ENCODE assay signal across 14 cellular contexts in the genomic region with DNA sequence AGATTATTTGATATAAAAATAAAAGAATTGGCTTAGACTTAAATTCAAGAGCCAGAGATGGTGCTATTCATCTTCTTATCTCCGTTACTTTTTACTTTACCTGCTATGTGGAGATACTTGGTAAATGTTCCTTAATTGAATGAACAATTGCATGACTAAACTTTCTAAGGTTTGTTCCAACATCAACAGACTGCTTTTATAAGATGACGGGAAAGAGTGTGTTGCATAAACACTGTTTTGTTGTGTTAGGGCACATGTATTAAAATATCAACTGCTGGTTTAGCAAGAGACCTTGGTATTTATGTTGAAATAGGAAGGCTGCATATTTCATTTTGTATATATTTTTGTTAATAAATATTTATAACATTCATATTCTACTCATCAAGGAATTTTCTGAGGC. TPM values are rescaled to one million over a fixed set of nuclear protein-coding genes. Genes with fewer than 3 reads are reported as not detected.
DNase-seq lines count a peak whose midpoint lies in the region; ATAC-seq and TF ChIP-seq lines count a peak whose summit lies in the region.
"Had no signal": no experiment of that assay in that cellular context is flagged by ENCODE, and none has a peak within 500 bp of the region (broad histone marks: within the 10 kb centered on the region; RNA-seq: fewer than 3 reads in every experiment).

No MANE protein-coding gene starts in this region.

- TF ChIP-seq CTCF in SK-N-SH (IDR thresholded peaks at IDR 0.05) (no peak), epithelial cell of esophagus (IDR thresholded peaks at IDR 0.05; ENCODE audit: insufficient read depth, low read depth, low read length, missing control alignments) (no peak)

- H3K9me2 ChIP-seq in SK-N-SH: no peaks in the 10 kb centered on the region

- POLR2A ChIA-PET in SK-N-SH (lab: Yijun Ruan, JAX): no interaction called here

- no peaks in the 10 kb centered on the region for H3K9me3 ChIP-seq in SK-N-SH
- H3K9me3 ChIP-seq in aorta (ENCODE audit: control insufficient read depth, low read length): no peaks in the 10 kb centered on the region
- H3K9me3 ChIP-seq: Peyer's patch had no signal

- no peaks in the 10 kb centered on the region for H3K79me2 ChIP-seq in SK-N-SH (ENCODE audit: insufficient read depth)

- H3K4me2 ChIP-seq in SK-N-SH: no peak overlapping the region

- intact Hi-C loops in aorta (cut with DNase I): no loop called here

- H4K20me1 ChIP-seq in SK-N-SH (ENCODE audit: insufficient read depth): no peaks in the 10 kb centered on the region

- DNase-seq in SK-N-SH (no peak), epithelial cell of esophagus (ENCODE audit: low read depth) (peak; percentile 80), left lobe of liver (ENCODE audit: low spot score) (no peak), aorta (no peak), H7 (no peak), pons (ENCODE audit: low spot score) (no peak)
- DNase-seq in activated CD8-positive, alpha-beta memory T cell treated with anti-CD3 and anti-CD28 coated beads, Interleukin-2, amount 10 ng/mL, durations not matched to agents 7 days and 5 days: no peak
- DNase-seq: NCI-H2171 treated with DMSO at 0.1 percent for 48 hours; Peyer's patch; stimulated activated CD4-positive, alpha-beta T cell treated with anti-CD3 and anti-CD28 coated beads, Interleukin-1b, Interleukin-23, amount 100 ng/mL, for 48 hours; stimulated activated naive CD4-positive, alpha-beta T cell had no signal

- H3K36me3 ChIP-seq in SK-N-SH (replicated peaks in 1 of 2; ENCODE audit: control insufficient read depth in 1 of 2, insufficient read depth in 2 of 2, low read length in 1 of 2) (no peaks in the 10 kb centered on the region), aorta (ENCODE audit: control insufficient read depth in 1 of 2, insufficient read depth in 2 of 2, low read length in 1 of 2) (no peaks in the 10 kb centered on the region), H7 (replicated peaks; ENCODE audit: control insufficient read depth, insufficient read depth, low read length) (no peaks in the 10 kb centered on the region)
- H3K36me3 ChIP-seq: Peyer's patch had no signal

- H3K4me1 Mint-ChIP-seq in activated CD8-positive, alpha-beta memory T cell treated with anti-CD3 and anti-CD28 coated beads, Interleukin-2, amount 10 ng/mL, durations not matched to agents 7 days and 5 days: peaks cover 21% of the 10 kb centered on the region

- no peaks in the 10 kb centered on the region for H3K36me3 Mint-ChIP-seq in activated CD8-positive, alpha-beta memory T cell treated with anti-CD3 and anti-CD28 coated beads, Interleukin-2, amount 10 ng/mL, durations not matched to agents 7 days and 5 days
- H3K36me3 Mint-ChIP-seq: activated naive CD4-positive, alpha-beta T cell treated with anti-CD3 and anti-CD28 coated beads, Interleukin-2, amount 50 U/mL, for 72 hours had no signal

- WGBS in SK-N-SH (ENCODE audit: low lambda C conversion rate): 60% methylated on average over 2 of the region's 2 CpGs
- 5 to 7% methylated on average over 2 of the region's 2 CpGs for whole genome bisulfite sequencing in aorta, 2 donors

- CTCF ChIA-PET in SK-N-SH (lab: Yijun Ruan, JAX): no interaction called here
- CTCF ChIA-PET in activated CD8-positive, alpha-beta memory T cell treated with anti-CD3 and anti-CD28 coated beads, Interleukin-2, amount 10 ng/mL, durations not matched to agents 7 days and 5 days (lab: Charles Lee): interaction anchor here (1.7 to 12.8 kb wide), 3 partner anchors 11 to 110 kb away, joined by 6 to 314 read pairs (median 21); partner anchors contain the start of gene NFE2L2

- no peaks in the 10 kb centered on the region; a peak in 1 of 4 replicates for H3K4me1 ChIP-seq in SK-N-SH (ENCODE audit: control insufficient read depth in 1 of 2, insufficient read depth in 2 of 2, low read depth in 1 of 2, low read length in 1 of 2)
- peaks cover 0 to 3% of the 10 kb centered on the region in 2 donors for H3K4me1 ChIP-seq in aorta (ENCODE audit: control insufficient read depth in 1 of 2, insufficient read depth in 2 of 2, low read length in 2 of 2)

- TF ChIP-seq RAD21 in SK-N-SH (IDR thresholded peaks at IDR 0.05; ENCODE audit: low read length): no peak

- H3F3A ChIP-seq in SK-N-SH (replicated peaks; ENCODE audit: insufficient read depth): peaks cover 4% of the 10 kb centered on the region

- no peak for TF ChIP-seq EP300 in SK-N-SH (IDR thresholded peaks at IDR 0.05; ENCODE audit: borderline replicate concordance in 1 of 2, low read depth in 1 of 2, low read length in 1 of 2)

- peak; percentile 32; the same call in 1 of the 3 replicates for ATAC-seq in SK-N-SH treated with all-trans-retinoic acid at 6 μM for 48 hours
- peak; percentile 57 for ATAC-seq in left lobe of liver
- peak; percentile 84 for ATAC-seq in aorta (ENCODE audit: low FRiP score)
- ATAC-seq in activated CD8-positive, alpha-beta memory T cell treated with anti-CD3 and anti-CD28 coated beads, Interleukin-2, amount 10 ng/mL, durations not matched to agents 7 days and 5 days: no peak
- ATAC-seq: activated naive CD4-positive, alpha-beta T cell treated with anti-CD3 and anti-CD28 coated beads, Interleukin-2, amount 50 U/mL, for 72 hours had no signal

- H3K9me3 Mint-ChIP-seq in activated CD8-positive, alpha-beta memory T cell treated with anti-CD3 and anti-CD28 coated beads, Interleukin-2, amount 10 ng/mL, durations not matched to agents 7 days and 5 days (ENCODE audit: low read depth): no peaks in the 10 kb centered on the region
- H3K9me3 Mint-ChIP-seq: activated naive CD4-positive, alpha-beta T cell treated with anti-CD3 and anti-CD28 coated beads, Interleukin-2, amount 50 U/mL, for 72 hours had no signal

- H3K27ac Mint-ChIP-seq in activated CD8-positive, alpha-beta memory T cell treated with anti-CD3 and anti-CD28 coated beads, Interleukin-2, amount 10 ng/mL, durations not matched to agents 7 days and 5 days: no peak overlapping the region
- H3K27ac Mint-ChIP-seq: activated naive CD4-positive, alpha-beta T cell treated with anti-CD3 and anti-CD28 coated beads, Interleukin-2, amount 50 U/mL, for 72 hours had no signal

- H3K27me3 Mint-ChIP-seq in activated CD8-positive, alpha-beta memory T cell treated with anti-CD3 and anti-CD28 coated beads, Interleukin-2, amount 10 ng/mL, durations not matched to agents 7 days and 5 days: no peaks in the 10 kb centered on the region

- no peak overlapping the region for H2AFZ ChIP-seq in SK-N-SH (ENCODE audit: low read depth)

- no peak overlapping the region for H3K9ac ChIP-seq in SK-N-SH

- no peak overlapping the region for H3K27ac ChIP-seq in SK-N-SH (ENCODE audit: low read depth in 2 of 2, low read length in 1 of 2)
- no peak overlapping the region for H3K27ac ChIP-seq in aorta (ENCODE audit: low read depth in 1 of 2, low read length in 2 of 2)
- H3K27ac ChIP-seq: 22Rv1 had no signal

- H3K4me3 ChIP-seq in SK-N-SH (ENCODE audit: low read depth in 2 of 2, low read length in 1 of 2): no peak overlapping the region
- H3K4me3 ChIP-seq in epithelial cell of esophagus (ENCODE audit: low read length): no peak overlapping the region
- H3K4me3 ChIP-seq in aorta (ENCODE audit: low read length in 2 of 2): peak overlapping the region in 1 of 2 donors; percentile 72
- no peak overlapping the region for H3K4me3 ChIP-seq in H7 (ENCODE audit: insufficient read depth, low read depth, low read length)
- H3K4me3 ChIP-seq: Peyer's patch had no signal

- H3K27me3 ChIP-seq in SK-N-SH (ENCODE audit: insufficient read depth): no peaks in the 10 kb centered on the region
- H3K27me3 ChIP-seq in aorta (ENCODE audit: control insufficient read depth in 1 of 2, insufficient read depth in 2 of 2, low read length in 1 of 2): no peaks in the 10 kb centered on the region
- no peaks in the 10 kb centered on the region for H3K27me3 ChIP-seq in H7 (ENCODE audit: control insufficient read depth, insufficient read depth, low read length)
- H3K27me3 ChIP-seq: Peyer's patch had no signal

- H3K4me3 Mint-ChIP-seq in activated CD8-positive, alpha-beta memory T cell treated with anti-CD3 and anti-CD28 coated beads, Interleukin-2, amount 10 ng/mL, durations not matched to agents 7 days and 5 days: no peak overlapping the region

TF ChIP-seq in SK-N-SH treated with all-trans-retinoic acid at 6 μM for 48 hours, 23 proteins besides CTCF, POLR2A, EP300 and RAD21:
- TF ChIP-seq ISL1 (CRISPR knock-in tag; IDR thresholded peaks at IDR 0.05): peak; percentile 88
- TF ChIP-seq RARB (CRISPR knock-in tag; IDR thresholded peaks at IDR 0.05): no peak

TF ChIP-seq in SK-N-SH, 30 proteins besides CTCF, POLR2A, EP300 and RAD21 (continues in another document):
- TF ChIP-seq CHD2 (IDR thresholded peaks at IDR 0.05; ENCODE audit: low read length, partially characterized antibody): no peak
- TF ChIP-seq FOXM1 (IDR thresholded peaks at IDR 0.05; ENCODE audit: low read depth): no peak
- TF ChIP-seq SMC3 (IDR thresholded peaks at IDR 0.05; ENCODE audit: low read depth, low read length): no peak
- TF ChIP-seq FOXJ3 (CRISPR knock-in tag; IDR thresholded peaks at IDR 0.05): no peak
- TF ChIP-seq MEF2A (IDR thresholded peaks at IDR 0.05; ENCODE audit: borderline replicate concordance, low read depth): no peak
- TF ChIP-seq, protein P1, sequence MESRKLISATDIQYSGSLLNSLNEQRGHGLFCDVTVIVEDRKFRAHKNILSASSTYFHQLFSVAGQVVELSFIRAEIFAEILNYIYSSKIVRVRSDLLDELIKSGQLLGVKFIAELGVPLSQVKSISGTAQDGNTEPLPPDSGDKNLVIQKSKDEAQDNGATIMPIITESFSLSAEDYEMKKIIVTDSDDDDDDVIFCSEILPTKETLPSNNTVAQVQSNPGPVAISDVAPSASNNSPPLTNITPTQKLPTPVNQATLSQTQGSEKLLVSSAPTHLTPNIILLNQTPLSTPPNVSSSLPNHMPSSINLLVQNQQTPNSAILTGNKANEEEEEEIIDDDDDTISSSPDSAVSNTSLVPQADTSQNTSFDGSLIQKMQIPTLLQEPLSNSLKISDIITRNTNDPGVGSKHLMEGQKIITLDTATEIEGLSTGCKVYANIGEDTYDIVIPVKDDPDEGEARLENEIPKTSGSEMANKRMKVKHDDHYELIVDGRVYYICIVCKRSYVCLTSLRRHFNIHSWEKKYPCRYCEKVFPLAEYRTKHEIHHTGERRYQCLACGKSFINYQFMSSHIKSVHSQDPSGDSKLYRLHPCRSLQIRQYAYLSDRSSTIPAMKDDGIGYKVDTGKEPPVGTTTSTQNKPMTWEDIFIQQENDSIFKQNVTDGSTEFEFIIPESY (IDR thresholded peaks at IDR 0.05; ENCODE audit: borderline replicate concordance, low read depth): no peak
- no peak for TF ChIP-seq MXI1 (IDR thresholded peaks at IDR 0.05; ENCODE audit: low read depth, low read length)
- no peak for TF ChIP-seq TEAD4 (IDR thresholded peaks at IDR 0.05; ENCODE audit: borderline replicate concordance, insufficient read depth)

RNA-seq across cellular contexts. Expression of gene NFE2L2, which starts 10.5 kb away (rescaled TPM):
- polyA plus RNA-seq in SK-N-SH (2012; rRNA removed): 40.9 and 61.9 TPM in 2 replicates
- 57.8 and 59.5 TPM in 2 replicates for polyA plus RNA-seq in SK-N-SH (2012; cell fraction: cytosol; rRNA removed)
- polyA plus RNA-seq in SK-N-SH (2012; cell fraction: nucleus; rRNA removed): 51.9 and 65.3 TPM in 2 replicates
- total RNA-seq in left lobe of liver: 29.2 TPM
- total RNA-seq in aorta: 100 to 1,000 TPM; 101 to 131 TPM
- 100 to 1,000 TPM in 1 of 2 donors, 10 to 100 TPM in 1; 83.4 to 103 TPM for polyA plus RNA-seq in aorta
- 19.2 and 23.6 TPM in 2 replicates for total RNA-seq in H7 (2014; rRNA removed; shearing (Covaris generic))
- total RNA-seq in activated CD8-positive, alpha-beta memory T cell treated with anti-CD3 and anti-CD28 coated beads, Interleukin-2, amount 10 ng/mL, durations not matched to agents 7 days and 5 days: 10 to 100 TPM; 56.5 to 58.9 TPM
